ENCODE assay signal across 1 cellular context in the genomic region with DNA sequence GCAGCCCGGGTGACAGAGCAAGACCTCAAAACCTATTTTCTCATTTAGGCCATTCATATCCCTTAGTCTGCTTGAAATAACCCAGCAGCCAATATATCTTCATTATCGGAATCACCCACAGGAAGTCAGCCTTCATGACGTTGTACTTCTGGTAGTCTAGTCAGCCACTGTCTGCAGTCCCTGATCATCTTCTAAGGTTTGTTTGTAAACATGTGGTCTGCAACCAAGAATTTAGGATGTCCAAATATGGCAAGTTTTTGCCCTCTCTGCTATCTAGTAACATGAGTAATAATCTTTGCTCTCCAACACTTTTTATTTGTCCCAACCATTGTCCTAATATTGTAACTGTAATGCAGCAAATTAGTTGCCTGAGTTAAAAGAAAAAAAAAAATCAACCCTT.
TF ChIP-seq lines count a peak whose summit lies in the region.

No MANE protein-coding gene starts in this region.

TF ChIP-seq in K562, 482 proteins besides CTCF, POLR2A, EP300 and RAD21 (continued from another document):
- TF ChIP-seq, protein P1, sequence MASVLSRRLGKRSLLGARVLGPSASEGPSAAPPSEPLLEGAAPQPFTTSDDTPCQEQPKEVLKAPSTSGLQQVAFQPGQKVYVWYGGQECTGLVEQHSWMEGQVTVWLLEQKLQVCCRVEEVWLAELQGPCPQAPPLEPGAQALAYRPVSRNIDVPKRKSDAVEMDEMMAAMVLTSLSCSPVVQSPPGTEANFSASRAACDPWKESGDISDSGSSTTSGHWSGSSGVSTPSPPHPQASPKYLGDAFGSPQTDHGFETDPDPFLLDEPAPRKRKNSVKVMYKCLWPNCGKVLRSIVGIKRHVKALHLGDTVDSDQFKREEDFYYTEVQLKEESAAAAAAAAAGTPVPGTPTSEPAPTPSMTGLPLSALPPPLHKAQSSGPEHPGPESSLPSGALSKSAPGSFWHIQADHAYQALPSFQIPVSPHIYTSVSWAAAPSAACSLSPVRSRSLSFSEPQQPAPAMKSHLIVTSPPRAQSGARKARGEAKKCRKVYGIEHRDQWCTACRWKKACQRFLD (CRISPR knock-in tag; IDR thresholded peaks at IDR 0.05): no peak
- TF ChIP-seq YBX1 (IDR thresholded peaks at IDR 0.05): no peak
- TF ChIP-seq PTTG1 (tag; IDR thresholded peaks at IDR 0.05; ENCODE audit: low read depth): no peak
- TF ChIP-seq ARNT (IDR thresholded peaks at IDR 0.05): no peak
- TF ChIP-seq, protein P2, sequence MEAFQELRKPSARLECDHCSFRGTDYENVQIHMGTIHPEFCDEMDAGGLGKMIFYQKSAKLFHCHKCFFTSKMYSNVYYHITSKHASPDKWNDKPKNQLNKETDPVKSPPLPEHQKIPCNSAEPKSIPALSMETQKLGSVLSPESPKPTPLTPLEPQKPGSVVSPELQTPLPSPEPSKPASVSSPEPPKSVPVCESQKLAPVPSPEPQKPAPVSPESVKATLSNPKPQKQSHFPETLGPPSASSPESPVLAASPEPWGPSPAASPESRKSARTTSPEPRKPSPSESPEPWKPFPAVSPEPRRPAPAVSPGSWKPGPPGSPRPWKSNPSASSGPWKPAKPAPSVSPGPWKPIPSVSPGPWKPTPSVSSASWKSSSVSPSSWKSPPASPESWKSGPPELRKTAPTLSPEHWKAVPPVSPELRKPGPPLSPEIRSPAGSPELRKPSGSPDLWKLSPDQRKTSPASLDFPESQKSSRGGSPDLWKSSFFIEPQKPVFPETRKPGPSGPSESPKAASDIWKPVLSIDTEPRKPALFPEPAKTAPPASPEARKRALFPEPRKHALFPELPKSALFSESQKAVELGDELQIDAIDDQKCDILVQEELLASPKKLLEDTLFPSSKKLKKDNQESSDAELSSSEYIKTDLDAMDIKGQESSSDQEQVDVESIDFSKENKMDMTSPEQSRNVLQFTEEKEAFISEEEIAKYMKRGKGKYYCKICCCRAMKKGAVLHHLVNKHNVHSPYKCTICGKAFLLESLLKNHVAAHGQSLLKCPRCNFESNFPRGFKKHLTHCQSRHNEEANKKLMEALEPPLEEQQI (IDR thresholded peaks at IDR 0.05): no peak
- TF ChIP-seq ZKSCAN8 (CRISPR knock-in tag; IDR thresholded peaks at IDR 0.05): peak; percentile 58; the same call in 1 of the 2 replicates
- no peak for TF ChIP-seq IRF2 (CRISPR knock-in tag; IDR thresholded peaks at IDR 0.05)
- TF ChIP-seq GABPA (tag; conservative IDR thresholded peaks at IDR 0.05; ENCODE audit: low read depth): peak; percentile 65
- no peak for TF ChIP-seq ZC3H11A (IDR thresholded peaks at IDR 0.05; ENCODE audit: low read depth, low read length)
- TF ChIP-seq, protein P3, sequence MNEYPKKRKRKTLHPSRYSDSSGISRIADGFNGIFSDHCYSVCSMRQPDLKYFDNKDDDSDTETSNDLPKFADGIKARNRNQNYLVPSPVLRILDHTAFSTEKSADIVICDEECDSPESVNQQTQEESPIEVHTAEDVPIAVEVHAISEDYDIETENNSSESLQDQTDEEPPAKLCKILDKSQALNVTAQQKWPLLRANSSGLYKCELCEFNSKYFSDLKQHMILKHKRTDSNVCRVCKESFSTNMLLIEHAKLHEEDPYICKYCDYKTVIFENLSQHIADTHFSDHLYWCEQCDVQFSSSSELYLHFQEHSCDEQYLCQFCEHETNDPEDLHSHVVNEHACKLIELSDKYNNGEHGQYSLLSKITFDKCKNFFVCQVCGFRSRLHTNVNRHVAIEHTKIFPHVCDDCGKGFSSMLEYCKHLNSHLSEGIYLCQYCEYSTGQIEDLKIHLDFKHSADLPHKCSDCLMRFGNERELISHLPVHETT (CRISPR knock-in tag; conservative IDR thresholded peaks at IDR 0.05 in 1 of 2, IDR thresholded peaks at IDR 0.05 in 1 of 2): 0 out of 4 replicates have a peak, but pooled peaks of 1 of the 2 experiments have one; percentile 29
- TF ChIP-seq PHB (CRISPR knock-in tag; IDR thresholded peaks at IDR 0.05): no peak
- TF ChIP-seq LCOR (CRISPR knock-in tag; IDR thresholded peaks at IDR 0.05): no peak
- no peak for TF ChIP-seq SAFB (IDR thresholded peaks at IDR 0.05; ENCODE audit: borderline replicate concordance, low read depth, low read length)
- TF ChIP-seq FOSL1 (tag; conservative IDR thresholded peaks at IDR 0.05): peak; percentile 70
- TF ChIP-seq, protein P4, sequence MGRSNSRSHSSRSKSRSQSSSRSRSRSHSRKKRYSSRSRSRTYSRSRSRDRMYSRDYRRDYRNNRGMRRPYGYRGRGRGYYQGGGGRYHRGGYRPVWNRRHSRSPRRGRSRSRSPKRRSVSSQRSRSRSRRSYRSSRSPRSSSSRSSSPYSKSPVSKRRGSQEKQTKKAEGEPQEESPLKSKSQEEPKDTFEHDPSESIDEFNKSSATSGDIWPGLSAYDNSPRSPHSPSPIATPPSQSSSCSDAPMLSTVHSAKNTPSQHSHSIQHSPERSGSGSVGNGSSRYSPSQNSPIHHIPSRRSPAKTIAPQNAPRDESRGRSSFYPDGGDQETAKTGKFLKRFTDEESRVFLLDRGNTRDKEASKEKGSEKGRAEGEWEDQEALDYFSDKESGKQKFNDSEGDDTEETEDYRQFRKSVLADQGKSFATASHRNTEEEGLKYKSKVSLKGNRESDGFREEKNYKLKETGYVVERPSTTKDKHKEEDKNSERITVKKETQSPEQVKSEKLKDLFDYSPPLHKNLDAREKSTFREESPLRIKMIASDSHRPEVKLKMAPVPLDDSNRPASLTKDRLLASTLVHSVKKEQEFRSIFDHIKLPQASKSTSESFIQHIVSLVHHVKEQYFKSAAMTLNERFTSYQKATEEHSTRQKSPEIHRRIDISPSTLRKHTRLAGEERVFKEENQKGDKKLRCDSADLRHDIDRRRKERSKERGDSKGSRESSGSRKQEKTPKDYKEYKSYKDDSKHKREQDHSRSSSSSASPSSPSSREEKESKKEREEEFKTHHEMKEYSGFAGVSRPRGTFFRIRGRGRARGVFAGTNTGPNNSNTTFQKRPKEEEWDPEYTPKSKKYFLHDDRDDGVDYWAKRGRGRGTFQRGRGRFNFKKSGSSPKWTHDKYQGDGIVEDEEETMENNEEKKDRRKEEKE (IDR thresholded peaks at IDR 0.05; ENCODE audit: borderline replicate concordance in 1 of 2, control insufficient read depth in 1 of 2, low read depth in 2 of 2, low read length in 1 of 2): no peak
- TF ChIP-seq, protein P5, sequence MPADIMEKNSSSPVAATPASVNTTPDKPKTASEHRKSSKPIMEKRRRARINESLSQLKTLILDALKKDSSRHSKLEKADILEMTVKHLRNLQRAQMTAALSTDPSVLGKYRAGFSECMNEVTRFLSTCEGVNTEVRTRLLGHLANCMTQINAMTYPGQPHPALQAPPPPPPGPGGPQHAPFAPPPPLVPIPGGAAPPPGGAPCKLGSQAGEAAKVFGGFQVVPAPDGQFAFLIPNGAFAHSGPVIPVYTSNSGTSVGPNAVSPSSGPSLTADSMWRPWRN (IDR thresholded peaks at IDR 0.05; ENCODE audit: low read depth): no peak
- no peak for TF ChIP-seq TCF7L2 (IDR thresholded peaks at IDR 0.05; ENCODE audit: low read depth, low read length)
- TF ChIP-seq RNF2 (IDR thresholded peaks at IDR 0.05): 0 out of 2 replicates have a peak, but pooled peaks have one; percentile 16
- no peak for TF ChIP-seq ZNF133 (CRISPR knock-in tag; IDR thresholded peaks at IDR 0.05)
- 0 out of 2 replicates have a peak, but pooled peaks have one; percentile 26 for TF ChIP-seq ETV1 (tag; conservative IDR thresholded peaks at IDR 0.05; ENCODE audit: low read depth)
- TF ChIP-seq SFPQ (IDR thresholded peaks at IDR 0.05; ENCODE audit: low read depth, low read length): no peak
- TF ChIP-seq DIDO1 (tag; IDR thresholded peaks at IDR 0.05; ENCODE audit: low read depth): no peak
- no peak for TF ChIP-seq HNRNPL (IDR thresholded peaks at IDR 0.05; ENCODE audit: low read depth, low read length)
- TF ChIP-seq KDM2B (CRISPR knock-in tag; IDR thresholded peaks at IDR 0.05): no peak
TF ChIP-seq in K562: peak in this region for 10.
